In the genomic region with DNA sequence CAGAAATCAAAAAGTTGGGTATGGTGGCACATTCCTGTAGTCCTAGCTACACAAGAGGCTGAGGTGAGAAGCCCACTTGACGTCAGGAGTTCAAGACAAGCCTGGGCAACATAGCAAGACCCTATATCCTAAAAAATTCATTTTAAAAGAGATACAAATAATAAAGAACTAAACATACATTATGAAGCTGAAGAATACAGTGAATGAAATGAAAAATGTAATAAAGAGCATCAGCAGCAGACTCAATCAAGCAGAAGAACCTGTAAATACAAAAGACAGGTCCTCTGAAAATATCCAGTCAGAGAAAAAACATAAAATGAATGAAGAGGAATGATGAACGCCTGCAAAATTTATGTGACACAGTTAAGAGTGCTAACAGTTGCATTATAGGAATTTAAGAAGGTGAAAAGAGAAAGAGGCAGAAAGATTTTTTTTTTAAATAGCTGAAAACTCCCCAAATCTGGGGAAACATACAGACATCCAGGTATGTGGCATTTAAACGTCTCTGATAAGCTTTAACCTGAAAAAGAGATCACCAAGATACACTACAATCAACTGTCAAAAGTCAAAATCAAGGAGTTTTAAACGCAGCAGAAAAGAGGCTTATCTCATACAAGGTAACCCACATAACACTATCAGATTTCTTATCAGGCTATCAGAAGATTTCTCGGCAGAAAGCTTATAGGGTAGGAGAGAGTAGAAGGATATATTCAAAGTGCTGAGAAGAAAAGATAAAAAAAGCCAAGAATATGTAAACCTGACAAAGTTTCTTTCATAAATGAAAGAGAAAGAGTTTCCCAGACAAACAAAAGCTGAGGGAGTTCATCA, we compare ENCODE assay signal across 8 cellular contexts.
"Had no signal": no experiment of that assay in that cellular context is flagged by ENCODE, and none has a peak within 500 bp of the region (broad histone marks: within the 10 kb centered on the region; RNA-seq: fewer than 3 reads in every experiment).

No MANE protein-coding gene starts in this region.

- H3K9ac ChIP-seq: GM23248 had no signal

- H2AFZ ChIP-seq: GM23248 had no signal

- DNase-seq: GM23248, GOT3, H7, IMR-90, KG1 had no signal

- H3K27ac ChIP-seq: GM23248, HL-60 had no signal

- H3K4me3 ChIP-seq: GM23248, HAP-1 had no signal

- ATAC-seq: HCT116 had no signal

- H3K4me1 ChIP-seq: HAP-1 had no signal

- H3K9me3 ChIP-seq: HAP-1 had no signal

- H3K36me3 ChIP-seq: HAP-1 had no signal
